8 cellular contexts compared by ENCODE assay signal in the genomic region with DNA sequence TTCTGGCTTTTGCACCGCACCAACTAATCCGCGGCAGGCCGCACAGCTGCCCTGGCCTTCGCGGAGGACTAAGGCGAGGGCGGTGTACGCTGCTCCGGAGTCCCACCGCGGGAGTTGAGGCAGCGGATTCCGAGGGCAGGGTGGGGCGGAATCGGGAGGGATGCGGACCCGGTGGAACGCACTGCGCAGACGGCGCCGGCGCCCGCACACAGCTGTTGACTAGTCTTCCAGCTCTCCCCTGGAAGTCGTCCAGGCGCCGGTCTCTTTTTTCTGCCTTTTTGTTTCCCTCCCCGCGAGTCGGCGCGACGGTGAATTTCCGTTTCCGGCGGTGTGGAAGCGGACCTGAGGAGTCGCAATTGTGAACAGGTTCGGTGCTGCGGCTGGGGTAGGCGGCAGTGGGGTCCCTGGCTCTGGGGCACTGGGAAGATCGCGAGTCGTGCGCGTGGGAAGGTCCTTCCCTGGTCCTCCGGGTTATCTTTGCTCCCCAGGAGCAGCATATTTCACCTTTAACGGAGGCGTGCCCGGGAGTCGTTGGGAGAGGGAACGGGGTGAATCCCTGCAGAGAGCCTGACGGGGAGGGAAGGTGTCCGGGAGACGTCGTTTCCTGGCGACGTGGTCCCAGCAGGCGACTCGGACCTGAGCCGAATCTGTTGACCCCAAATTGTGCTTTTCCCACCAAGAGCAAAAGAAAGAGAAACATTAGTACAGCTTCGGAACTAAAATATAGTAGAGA. TPM values are rescaled to one million over a fixed set of nuclear protein-coding genes. Genes with fewer than 3 reads are reported as not detected.
DNase-seq lines count a peak whose midpoint lies in the region; ATAC-seq and TF ChIP-seq lines count a peak whose summit lies in the region.

A gene (plus strand): TSS at position 319 of the 733 bp plus-strand sequence. CDS start 5,195 bp downstream, outside the sequence.

- no peaks in the 10 kb centered on the region for H3K27me3 ChIP-seq in CD8-positive, alpha-beta T cell (ENCODE audit: insufficient read depth, low read length)
- H3K27me3 ChIP-seq in Panc1 (ENCODE audit: control insufficient read depth, insufficient read depth, low read length), result peaks cover 4% of the 10 kb centered on the region; the same call in 1 of the 2 replicates

- CTCF ChIA-PET in CD8-positive, alpha-beta T cell (lab: Charles Lee), result interaction anchor here (0.6 kb wide), 1 partner anchor 1475 kb away, joined by 5 read pairs; no protein-coding TSS in a partner anchor
- CTCF ChIA-PET in Panc1 (lab: Charles Lee), result no interaction called here

- DNase-seq in CD8-positive, alpha-beta T cell, result peak; percentile 42 to 86 (median 72)
- DNase-seq in Panc1 (ENCODE audit: low read depth, low spot score) (peak; percentile 54), fibroblast of peridontal ligament (ENCODE audit: extremely low read depth) (peak; percentile 71), natural killer cell (peak; percentile 48)

- in situ Hi-C loops in Panc1 (cut with HindIII; ENCODE audit: low pct_unique_long_range_greater_than_20kb, low sequenced_read_pairs), result no loop called here

- H3K9me3 Mint-ChIP-seq in CD8-positive, alpha-beta T cell, result no peaks in the 10 kb centered on the region
- no peaks in the 10 kb centered on the region for H3K9me3 Mint-ChIP-seq in activated T-helper 17 cell treated with anti-CD3 and anti-CD28 coated beads, Interleukin-2, amount 50 U/mL, for 72 hours
- H3K9me3 Mint-ChIP-seq in natural killer cell, result no peaks in the 10 kb centered on the region
- H3K9me3 Mint-ChIP-seq in stimulated activated memory B cell treated with anti-CD40 and anti-IgM and Interleukin-4, amounts not matched to agents 10 μg/mL and 1 μg/mL and 100 μg/mL, for 72 hours, result no peaks in the 10 kb centered on the region

- intact Hi-C loops in CD8-positive, alpha-beta T cell (cut with DNase I, micrococcal nuclease), result loop anchor here in 1 of 2 experiments (1.0 kb wide), 1 partner anchor 117 kb away; no protein-coding TSS in a partner anchor
- intact Hi-C loops in Panc1 (cut with micrococcal nuclease; ENCODE audit: unreplicated experiment), result no loop called here
- intact Hi-C loops in natural killer cell (cut with micrococcal nuclease), result no loop called here

- H3K36me3 ChIP-seq in CD8-positive, alpha-beta T cell (ENCODE audit: insufficient read depth, low read length), result no peaks in the 10 kb centered on the region
- H3K36me3 ChIP-seq in Panc1 (ENCODE audit: control insufficient read depth, insufficient read depth, low read length), result peaks cover 6% of the 10 kb centered on the region

- no peak for TF ChIP-seq CTCF in CD8-positive, alpha-beta T cell (IDR thresholded peaks at IDR 0.05)
- TF ChIP-seq CTCF in Panc1 (IDR thresholded peaks at IDR 0.05) (no peak), natural killer cell (IDR thresholded peaks at IDR 0.05) (no peak)

- H3K27ac Mint-ChIP-seq in CD8-positive, alpha-beta T cell, result peak within 1 kb of the TSS; percentile 85
- H3K27ac Mint-ChIP-seq in activated T-helper 17 cell treated with anti-CD3 and anti-CD28 coated beads, Interleukin-2, amount 50 U/mL, for 72 hours, result peak within 1 kb of the TSS; percentile 96
- H3K27ac Mint-ChIP-seq in natural killer cell, result peak within 1 kb of the TSS; percentile 73 to 98
- H3K27ac Mint-ChIP-seq in stimulated activated memory B cell treated with anti-CD40 and anti-IgM and Interleukin-4, amounts not matched to agents 10 μg/mL and 1 μg/mL and 100 μg/mL, for 72 hours, result peak within 1 kb of the TSS; percentile 95

- POLR2A ChIA-PET in CD8-positive, alpha-beta T cell (lab: Charles Lee), result interaction anchor here (1.1 kb wide), 1 partner anchor 959 kb away, joined by 3 read pairs; no protein-coding TSS in a partner anchor
- POLR2A ChIA-PET in Panc1 (lab: Charles Lee), result no interaction called here

- H3K4me3 ChIP-seq in CD8-positive, alpha-beta T cell (ENCODE audit: low read depth, low read length), result peak within 1 kb of the TSS; percentile 69
- peak within 1 kb of the TSS; percentile 74 to 96 for H3K4me3 ChIP-seq in Panc1 (ENCODE audit: low read depth in 2 of 2, low read length in 2 of 2)

- BruUV-seq in Panc1 (replicated peaks; lab: Mats Ljungman, UMichigan), result no TSS peak

- H3K27ac ChIP-seq in CD8-positive, alpha-beta T cell (ENCODE audit: low read depth, low read length), result peak within 1 kb of the TSS; percentile 28
- H3K27ac ChIP-seq in Panc1 (ENCODE audit: low read length), result peak within 1 kb of the TSS; percentile 93

- H3K9me3 ChIP-seq in CD8-positive, alpha-beta T cell (ENCODE audit: low read length), result no peaks in the 10 kb centered on the region
- no peaks in the 10 kb centered on the region for H3K9me3 ChIP-seq in Panc1 (ENCODE audit: control insufficient read depth, insufficient read depth, low read depth, low read length)

- H3K4me3 Mint-ChIP-seq in CD8-positive, alpha-beta T cell, result peak within 1 kb of the TSS; percentile 98
- peak within 1 kb of the TSS; percentile 98 for H3K4me3 Mint-ChIP-seq in activated T-helper 17 cell treated with anti-CD3 and anti-CD28 coated beads, Interleukin-2, amount 50 U/mL, for 72 hours
- peak within 1 kb of the TSS; percentile 99 for H3K4me3 Mint-ChIP-seq in natural killer cell
- peak within 1 kb of the TSS; percentile 96 for H3K4me3 Mint-ChIP-seq in stimulated activated memory B cell treated with anti-CD40 and anti-IgM and Interleukin-4, amounts not matched to agents 10 μg/mL and 1 μg/mL and 100 μg/mL, for 72 hours

- H3K27me3 Mint-ChIP-seq in CD8-positive, alpha-beta T cell (ENCODE audit: low read depth), result peaks cover 4% of the 10 kb centered on the region
- no peaks in the 10 kb centered on the region for H3K27me3 Mint-ChIP-seq in activated T-helper 17 cell treated with anti-CD3 and anti-CD28 coated beads, Interleukin-2, amount 50 U/mL, for 72 hours
- peaks cover 3 to 13% of the 10 kb centered on the region in 2 donors for H3K27me3 Mint-ChIP-seq in natural killer cell (ENCODE audit: low read depth in 2 of 2)
- H3K27me3 Mint-ChIP-seq in stimulated activated memory B cell treated with anti-CD40 and anti-IgM and Interleukin-4, amounts not matched to agents 10 μg/mL and 1 μg/mL and 100 μg/mL, for 72 hours, result peaks cover 11% of the 10 kb centered on the region

- peaks cover 5% of the 10 kb centered on the region for H3K36me3 Mint-ChIP-seq in CD8-positive, alpha-beta T cell
- H3K36me3 Mint-ChIP-seq in activated T-helper 17 cell treated with anti-CD3 and anti-CD28 coated beads, Interleukin-2, amount 50 U/mL, for 72 hours (ENCODE audit: low read depth), result no peaks in the 10 kb centered on the region
- H3K36me3 Mint-ChIP-seq in natural killer cell, result no peaks in the 10 kb centered on the region
- H3K36me3 Mint-ChIP-seq in stimulated activated memory B cell treated with anti-CD40 and anti-IgM and Interleukin-4, amounts not matched to agents 10 μg/mL and 1 μg/mL and 100 μg/mL, for 72 hours, result no peaks in the 10 kb centered on the region

- H3K4me1 ChIP-seq in CD8-positive, alpha-beta T cell (ENCODE audit: insufficient read depth, low read length), result peaks cover 10% of the 10 kb centered on the region
- peaks cover 3% of the 10 kb centered on the region for H3K4me1 ChIP-seq in Panc1 (ENCODE audit: control insufficient read depth, insufficient read depth, low read length)

- H3K4me1 Mint-ChIP-seq in CD8-positive, alpha-beta T cell (ENCODE audit: low read depth), result peaks cover 33% of the 10 kb centered on the region
- H3K4me1 Mint-ChIP-seq in activated T-helper 17 cell treated with anti-CD3 and anti-CD28 coated beads, Interleukin-2, amount 50 U/mL, for 72 hours, result peaks cover 4% of the 10 kb centered on the region
- H3K4me1 Mint-ChIP-seq in natural killer cell, result peaks cover 17 to 36% of the 10 kb centered on the region in 2 donors
- H3K4me1 Mint-ChIP-seq in stimulated activated memory B cell treated with anti-CD40 and anti-IgM and Interleukin-4, amounts not matched to agents 10 μg/mL and 1 μg/mL and 100 μg/mL, for 72 hours, result peaks cover 28% of the 10 kb centered on the region

- ATAC-seq in CD8-positive, alpha-beta T cell, result peak; percentile 74
- peak; percentile 82 for ATAC-seq in GM19455 (IDR thresholded peaks at IDR 0.05; ENCODE audit: unreplicated experiment)
- peak; percentile 78 for ATAC-seq in HG03571 (IDR thresholded peaks at IDR 0.05; ENCODE audit: unreplicated experiment)
- peak; percentile 95 for ATAC-seq in Panc1
- ATAC-seq in activated T-helper 17 cell treated with anti-CD3 and anti-CD28 coated beads, Interleukin-2, amount 50 U/mL, for 72 hours (replicated peaks), result peak; percentile 85
- ATAC-seq in natural killer cell, result peak; percentile 65 to 72 (median 71)
- peak; percentile 89 for ATAC-seq in stimulated activated memory B cell treated with anti-CD40 and anti-IgM and Interleukin-4, amounts not matched to agents 10 μg/mL and 1 μg/mL and 100 μg/mL, for 72 hours

RNA-seq across cellular contexts. Expression of the gene that starts here (rescaled TPM):
- total RNA-seq in CD8-positive, alpha-beta T cell, result 1 to 10 TPM in 1 of 2 experiments, under 1 TPM in 1; 0.95 to 1.2 TPM
- total RNA-seq in Panc1 (2021; ENCODE audit: unreplicated experiment) (3.3 TPM), natural killer cell (1 to 10 TPM; 1.4 to 1.9 (median 1.6) TPM)
- 6.5 TPM for polyA plus RNA-seq in Panc1 (2012; ENCODE audit: insufficient read length)
- total RNA-seq in activated T-helper 17 cell treated with anti-CD3 and anti-CD28 coated beads, Interleukin-2, amount 50 U/mL, for 72 hours, result 1 to 10 TPM; 2.0 to 2.5 TPM

Comparison
In these comparisons a context has a peak if more than half of its experiments do, and no peak if none do; other contexts are left out.
1. Peak in every context shown above with its lines: DNase-seq, ATAC-seq, H3K4me3 ChIP-seq and H3K27ac ChIP-seq.